ENCODE assay signal across 1 cellular context in genomic region chr1:100322436-100323211, GRCh38.
TF ChIP-seq lines count a peak whose summit lies in the region.

No MANE protein-coding gene starts in this region.

TF ChIP-seq in H1, 55 proteins besides CTCF, POLR2A, EP300 and RAD21:
- TF ChIP-seq RXRA (IDR thresholded peaks at IDR 0.05; ENCODE audit: insufficient read depth, low read depth, low read length) (no peak), KDM4A (IDR thresholded peaks at IDR 0.05; ENCODE audit: low read depth, low read length, severe bottlenecking) (no peak), E2F6 (IDR thresholded peaks at IDR 0.05) (no peak), CEBPB (IDR thresholded peaks at IDR 0.05; ENCODE audit: low read depth, low read length) (0 out of 2 replicates have a peak, but pooled peaks have one; percentile 21), SRF (IDR thresholded peaks at IDR 0.05; ENCODE audit: low read depth, low read length) (no peak), TBP (IDR thresholded peaks at IDR 0.05; ENCODE audit: low read depth, low read length) (no peak), JUN (IDR thresholded peaks at IDR 0.05; ENCODE audit: low read depth, low read length) (no peak), HDAC6 (IDR thresholded peaks at IDR 0.05; ENCODE audit: low read depth, low read length) (no peak)
